7 cellular contexts compared by ENCODE assay signal in genomic region chr3:59212128-59212764, GRCh38.
DNase-seq lines count a peak whose midpoint lies in the region; ATAC-seq, FAIRE-seq and TF ChIP-seq lines count a peak whose summit lies in the region.

No MANE protein-coding gene starts in this region.

- ATAC-seq in GM19455 (IDR thresholded peaks at IDR 0.05; ENCODE audit: unreplicated experiment): peak; percentile 89
- ATAC-seq in GM21825 (IDR thresholded peaks at IDR 0.05; ENCODE audit: unreplicated experiment): no peak

- DNase-seq in EH (ENCODE audit: low read depth): peak; percentile 51
- DNase-seq in Jurkat, Clone E6-1 (ENCODE audit: low read depth, low spot score): peak; percentile 28
- peak; percentile 51 for DNase-seq in RCC 7860 (ENCODE audit: low spot score)
- DNase-seq in epithelial cell of esophagus (ENCODE audit: low read depth): peak; percentile 64
- DNase-seq in myocyte (ENCODE audit: low read depth): peak; percentile 61

- FAIRE-seq in RCC 7860 (lab: Jason Lieb, UNC): peak; percentile 75

- H3K4me3 ChIP-seq in Jurkat, Clone E6-1 (ENCODE audit: low read length): no peak overlapping the region
- H3K4me3 ChIP-seq in epithelial cell of esophagus (ENCODE audit: low read length): no peak overlapping the region

- TF ChIP-seq CTCF in epithelial cell of esophagus (IDR thresholded peaks at IDR 0.05; ENCODE audit: insufficient read depth, low read depth, low read length, missing control alignments): peak; percentile 65
